Comparison of ENCODE assay signal across 10 cellular contexts in the genomic region with DNA sequence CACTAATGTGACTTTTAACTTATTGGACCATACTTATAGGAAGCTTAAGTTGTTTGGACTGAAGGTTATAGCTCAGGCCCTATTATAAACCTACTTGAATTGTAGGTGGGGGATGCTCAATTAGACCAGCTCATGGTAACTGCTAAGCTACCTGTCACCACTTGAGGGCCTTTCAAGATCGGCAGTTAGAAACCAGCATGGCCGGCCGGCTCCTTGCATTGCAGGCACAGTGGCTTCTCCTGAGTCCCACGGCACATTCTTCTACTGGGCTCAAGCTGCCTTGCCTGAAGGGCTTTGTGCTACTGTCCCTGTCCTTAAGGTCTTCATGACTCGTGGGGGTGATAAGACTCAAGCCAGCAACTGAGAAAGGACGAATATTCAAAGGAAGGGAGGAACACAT.
DNase-seq lines count a peak whose midpoint lies in the region; ATAC-seq and TF ChIP-seq lines count a peak whose summit lies in the region.
"Had no signal": no experiment of that assay in that cellular context is flagged by ENCODE, and none has a peak within 500 bp of the region (broad histone marks: within the 10 kb centered on the region; RNA-seq: fewer than 3 reads in every experiment).

No MANE protein-coding gene starts in this region.

- H3K9ac ChIP-seq in endodermal cell (ENCODE audit: extremely low read depth, low read length, poor library complexity, severe bottlenecking), result no peak overlapping the region

- H3K4me3 ChIP-seq in endodermal cell (ENCODE audit: low read length), result no peak overlapping the region
- H3K4me3 ChIP-seq: GM12878 had no signal

- H3K27me3 Mint-ChIP-seq in endodermal cell (ENCODE audit: insufficient read depth) (no peaks in the 10 kb centered on the region), neural crest cell (ENCODE audit: low read depth) (no peaks in the 10 kb centered on the region)

- H3K4me1 ChIP-seq in endodermal cell (ENCODE audit: control insufficient read depth, insufficient read depth, low read length), result no peaks in the 10 kb centered on the region

- H3K27ac ChIP-seq in endodermal cell (ENCODE audit: low read depth, low read length), result no peak overlapping the region

- TF ChIP-seq CTCF in GM12873 (IDR thresholded peaks at IDR 0.05; ENCODE audit: insufficient read depth, low read depth, low read length, missing control alignments), result peak; percentile 14
- peak; percentile 77 for TF ChIP-seq CTCF in endodermal cell (conservative IDR thresholded peaks at IDR 0.05)
- TF ChIP-seq CTCF in neural crest cell (conservative IDR thresholded peaks at IDR 0.05), result peak; percentile 60

- no peak overlapping the region for H3K4me3 Mint-ChIP-seq in endodermal cell
- H3K4me3 Mint-ChIP-seq in neural crest cell, result no peak overlapping the region
- H3K4me3 Mint-ChIP-seq: activated CD8-positive, alpha-beta T cell treated with anti-CD3 and anti-CD28 coated beads, Interleukin-2, amount 10 ng/mL, durations not matched to agents 7 days and 5 days had no signal

- H3K9me3 ChIP-seq in endodermal cell (ENCODE audit: control insufficient read depth, low read length), result peaks cover 39% of the 10 kb centered on the region

- ATAC-seq in HG02759 (IDR thresholded peaks at IDR 0.05; ENCODE audit: unreplicated experiment) (no peak), HG03565 (IDR thresholded peaks at IDR 0.05; ENCODE audit: unreplicated experiment) (no peak)
- ATAC-seq: activated CD8-positive, alpha-beta T cell treated with anti-CD3 and anti-CD28 coated beads, Interleukin-2, amount 10 ng/mL, durations not matched to agents 7 days and 5 days; GM12878 had no signal

- peak; percentile 16 for DNase-seq in NAMALWA (ENCODE audit: low spot score)
- DNase-seq in endodermal cell, result peak; percentile 87
- no peak for DNase-seq in neural crest cell (ENCODE audit: low read depth, low spot score)
- DNase-seq in AG08396 (ENCODE audit: low spot score), result no peak
- no peak for DNase-seq in NCI-H2081 treated with DMSO at 0.1 percent for 48 hours (lab: John Stamatoyannopoulos, UW)
- DNase-seq: activated CD8-positive, alpha-beta T cell treated with anti-CD3 and anti-CD28 coated beads, Interleukin-2, amount 10 ng/mL, durations not matched to agents 7 days and 5 days had no signal

- peaks cover 28% of the 10 kb centered on the region for H3K9me3 Mint-ChIP-seq in endodermal cell
- peaks cover 15% of the 10 kb centered on the region for H3K9me3 Mint-ChIP-seq in neural crest cell

- H3K36me3 ChIP-seq in endodermal cell (ENCODE audit: control insufficient read depth, insufficient read depth, low read length), result peaks cover 45% of the 10 kb centered on the region

- 54 to 59% methylated on average over 3 to 6 of the region's 6 CpGs for WGBS in endodermal cell (ENCODE audit: insufficient coverage in 1 of 2, insufficient read length in 1 of 2), 2 experiments

- peaks cover 19% of the 10 kb centered on the region for H3K4me1 Mint-ChIP-seq in endodermal cell
- peaks cover 10% of the 10 kb centered on the region for H3K4me1 Mint-ChIP-seq in neural crest cell

- H3K27ac Mint-ChIP-seq in endodermal cell (no peak overlapping the region), neural crest cell (ENCODE audit: unreplicated experiment) (no peak overlapping the region)
- H3K27ac Mint-ChIP-seq: activated CD8-positive, alpha-beta T cell treated with anti-CD3 and anti-CD28 coated beads, Interleukin-2, amount 10 ng/mL, durations not matched to agents 7 days and 5 days had no signal

- H3K36me3 Mint-ChIP-seq in endodermal cell (ENCODE audit: low read depth) (peaks cover 41% of the 10 kb centered on the region), neural crest cell (ENCODE audit: low read depth) (peaks cover 37% of the 10 kb centered on the region)

- no peaks in the 10 kb centered on the region for H3K27me3 ChIP-seq in endodermal cell (ENCODE audit: control insufficient read depth, insufficient read depth, low read length, poor library complexity, severe bottlenecking)

Comparison
In these comparisons a context has a peak if more than half of its experiments do, and no peak if none do; other contexts are left out.
1. CTCF ChIP-seq: peak in every context shown above with its lines; median percentile 77 in endodermal cell; 60 in neural crest cell; 14 in GM12873.
2. DNase-seq: peak in NAMALWA (single experiment) and endodermal cell (single experiment); none in neural crest cell (single experiment), AG08396 (single experiment) and NCI-H2081 treated with DMSO at 0.1 percent for 48 hours (single experiment).